Comparison of ENCODE assay signal across 18 cellular contexts in the genomic region with DNA sequence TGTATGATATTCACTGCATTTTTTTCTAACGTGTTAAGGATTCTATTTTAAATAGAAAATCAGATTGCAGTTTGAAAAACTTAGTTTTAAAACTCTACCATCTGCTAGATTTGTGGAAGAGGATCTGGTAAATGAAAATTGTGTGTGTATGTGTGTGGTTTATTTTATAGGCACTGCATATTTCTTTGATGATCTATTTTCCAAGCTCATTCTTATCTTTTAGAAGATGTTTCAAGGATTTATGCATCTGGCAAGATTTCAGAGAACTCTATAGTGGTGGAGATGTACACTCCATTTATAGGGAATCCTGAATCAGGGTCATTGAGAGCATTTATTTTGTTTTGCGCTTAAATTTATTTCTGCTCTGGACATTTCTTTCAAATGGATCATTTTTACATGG.
A peak's percentile ranks its signal among the peaks of the same experiment; 100 is the strongest.
DNase-seq lines count a peak whose midpoint lies in the region; ATAC-seq, FAIRE-seq and TF ChIP-seq lines count a peak whose summit lies in the region.
"Had no signal": no experiment of that assay in that cellular context is flagged by ENCODE, and none has a peak within 500 bp of the region (broad histone marks: within the 10 kb centered on the region; RNA-seq: fewer than 3 reads in every experiment).

No MANE protein-coding gene starts in this region.

- H3K27ac ChIP-seq in A673 (ENCODE audit: low read depth, low read length, poor library complexity, severe bottlenecking) = peak overlapping the region; percentile 80
- H3K27ac ChIP-seq in keratinocyte (ENCODE audit: control insufficient read depth, insufficient read depth, low read length) = peak overlapping the region; percentile 19
- H3K27ac ChIP-seq: adrenal gland, gastroesophageal sphincter, testis had no signal

- peaks cover 9% of the 10 kb centered on the region for H3K9me1 ChIP-seq in keratinocyte (ENCODE audit: control insufficient read depth, extremely low read depth, insufficient read depth, low read length)

- peak; percentile 5 for FAIRE-seq in TTC549 (lab: Jason Lieb, UNC)
- no peak for FAIRE-seq in keratinocyte (lab: Jason Lieb, UNC)
- FAIRE-seq: K562 had no signal

- no peak overlapping the region for H3K9ac ChIP-seq in keratinocyte (ENCODE audit: control insufficient read depth, extremely low read depth, insufficient read depth, low read length)

- POLR2A ChIA-PET in A673 (lab: Charles Lee; ENCODE audit: low non-redundant PET) = no interaction called here

- H4K20me1 ChIP-seq in keratinocyte (ENCODE audit: control insufficient read depth, extremely low read depth, insufficient read depth, low read length) = peaks cover 44% of the 10 kb centered on the region

- no TSS peak for BruUV-seq in A673 (replicated peaks; lab: Mats Ljungman, UMichigan)

- H3K27me3 ChIP-seq in A673 (replicated peaks; ENCODE audit: insufficient read depth, low read depth, low read length, poor library complexity) (no peaks in the 10 kb centered on the region), keratinocyte (ENCODE audit: control insufficient read depth, extremely low read depth, insufficient read depth, low read length) (no peaks in the 10 kb centered on the region)
- H3K27me3 ChIP-seq: gastroesophageal sphincter, testis had no signal

- intact Hi-C loops in A673 (cut with micrococcal nuclease; ENCODE audit: unreplicated experiment) = no loop called here

- no peak overlapping the region for H3K4me2 ChIP-seq in keratinocyte (ENCODE audit: control insufficient read depth, extremely low read depth, insufficient read depth, low read depth, low read length)

- no peak overlapping the region for H2AFZ ChIP-seq in keratinocyte (ENCODE audit: control insufficient read depth, low read length)

- peaks cover 84% of the 10 kb centered on the region for H3K79me2 ChIP-seq in keratinocyte (ENCODE audit: control insufficient read depth, insufficient read depth, low read length)

- dilution Hi-C loops in keratinocyte (cut with MboI; ENCODE audit: extremely low pct_ligation_motif_present, low sequenced_read_pairs) = no loop called here

- TF ChIP-seq CTCF in A673 (conservative IDR thresholded peaks at IDR 0.05; ENCODE audit: low read depth, low read length) (no peak), keratinocyte (optimal IDR thresholded peaks at IDR 0.05 in 1 of 3, IDR thresholded peaks at IDR 0.05 in 1 of 3, conservative IDR thresholded peaks at IDR 0.05 in 1 of 3; ENCODE audit: extremely low read depth in 1 of 3, insufficient read depth in 2 of 3, low read length in 3 of 3) (no peak)

- CTCF ChIA-PET in A673 (lab: Charles Lee) = no interaction called here

- H3K4me3 ChIP-seq in A673 (ENCODE audit: low read depth, low read length, poor library complexity, severe bottlenecking) (no peak overlapping the region), keratinocyte (ENCODE audit: control insufficient read depth in 2 of 3, extremely low read depth in 1 of 3, insufficient read depth in 2 of 3, low read depth in 1 of 3, low read length in 3 of 3) (no peak overlapping the region)
- H3K4me3 ChIP-seq: adrenal gland, gastroesophageal sphincter, K562, testis had no signal

- H3K4me1 ChIP-seq in A673 (ENCODE audit: insufficient read depth, low read length, poor library complexity, severe bottlenecking) (peaks cover 82% of the 10 kb centered on the region), keratinocyte (ENCODE audit: control insufficient read depth, extremely low read depth, insufficient read depth, low read length) (peaks cover 65% of the 10 kb centered on the region)

- no peak for DNase-seq in A673 (ENCODE audit: low spot score)
- DNase-seq in HS-5 (ENCODE audit: low read depth) = peak; percentile 60
- no peak for DNase-seq in keratinocyte (ENCODE audit: low read depth, low spot score)
- DNase-seq in superior temporal gyrus (ENCODE audit: extremely low spot score) = no peak
- DNase-seq: activated CD4-positive, alpha-beta T cell treated with anti-CD3 and anti-CD28 coated beads, Interleukin-2, amount 50 U/mL, for 4 hours; activated gamma-delta T cell treated with Interleukin-2 at 50 U/mL for 16 hours; adrenal gland; NCI-H187; retina; testis had no signal

- ATAC-seq in HG03354 (IDR thresholded peaks at IDR 0.05; ENCODE audit: poor library complexity, severe bottlenecking, unreplicated experiment) (no peak), GM18517 (IDR thresholded peaks at IDR 0.05; ENCODE audit: unreplicated experiment) (no peak), GM21423 (IDR thresholded peaks at IDR 0.05; ENCODE audit: unreplicated experiment) (no peak)
- ATAC-seq: gastroesophageal sphincter, K562, left lobe of liver, Right ventricle myocardium inferior had no signal

- H3K36me3 ChIP-seq in A673 (ENCODE audit: insufficient read depth, low read length, poor library complexity, severe bottlenecking) (no peaks in the 10 kb centered on the region), keratinocyte (ENCODE audit: control insufficient read depth in 2 of 2, extremely low read depth in 1 of 2, insufficient read depth in 2 of 2, low read length in 2 of 2) (peaks cover 3 to 18% of the 10 kb centered on the region in 2 experiments)
- H3K36me3 ChIP-seq: adrenal gland, gastroesophageal sphincter had no signal

- H3K9me3 ChIP-seq in A673 (ENCODE audit: low read depth, low read length, poor library complexity, severe bottlenecking) = no peaks in the 10 kb centered on the region
- no peaks in the 10 kb centered on the region for H3K9me3 ChIP-seq in keratinocyte (ENCODE audit: control insufficient read depth, low read depth, low read length)
- H3K9me3 ChIP-seq: adrenal gland, gastroesophageal sphincter, testis had no signal
